23 cellular contexts compared by ENCODE assay signal in the genomic region with DNA sequence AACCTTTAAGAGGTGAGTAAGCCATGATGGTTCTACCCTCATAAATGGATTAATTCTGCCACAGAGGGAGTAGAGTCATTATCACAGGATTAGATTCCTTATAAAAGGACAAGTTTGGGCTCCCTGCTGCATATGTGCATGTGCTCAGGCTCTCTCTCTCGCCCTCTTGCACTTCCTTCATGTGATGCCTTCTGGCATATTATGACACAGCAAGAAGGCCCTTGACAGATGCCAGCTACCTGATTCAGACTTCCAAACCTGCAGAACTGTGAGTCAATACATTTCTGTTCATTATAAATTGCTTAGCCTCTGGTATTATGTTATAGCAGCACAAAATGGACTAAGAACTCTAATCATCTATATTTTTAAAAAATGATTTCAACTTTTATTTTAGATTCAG.
DNase-seq lines count a peak whose midpoint lies in the region; ATAC-seq and TF ChIP-seq lines count a peak whose summit lies in the region.
"Had no signal": no experiment of that assay in that cellular context is flagged by ENCODE, and none has a peak within 500 bp of the region (broad histone marks: within the 10 kb centered on the region; RNA-seq: fewer than 3 reads in every experiment).

No MANE protein-coding gene starts in this region.

- DNase-seq in M059J (ENCODE audit: low read depth) (peak; percentile 57), NCI-H69 (lab: John Stamatoyannopoulos, UW) (peak; percentile 1), renal cortical epithelial cell (ENCODE audit: low read depth) (peak; percentile 6), NK-92 (lab: John Stamatoyannopoulos, UW; ENCODE audit: unreplicated experiment) (no peak), esophagus squamous epithelium (lab: John Stamatoyannopoulos, UW) (no peak)
- DNase-seq: CD8-positive, alpha-beta T cell; DMS 273 treated with DMSO at 0.1 percent for 48 hours; DMS79; EL; GF-D8; HCEC 1CT; Kasumi-1; NCI-H1694; NCI-H2029 treated with DMSO at 0.1 percent for 48 hours; NCI-H748 treated with DMSO at 0.1 percent for 48 hours; PC-9; SHP77 had no signal

- H3K4me1 ChIP-seq in esophagus squamous epithelium: no peaks in the 10 kb centered on the region
- H3K4me1 ChIP-seq: A549 had no signal

- H3K36me3 ChIP-seq in esophagus squamous epithelium: no peaks in the 10 kb centered on the region

- no peak for TF ChIP-seq POLR2A in esophagus squamous epithelium (IDR thresholded peaks at IDR 0.05)

- no peak for TF ChIP-seq CTCF in esophagus squamous epithelium (IDR thresholded peaks at IDR 0.05)

- intact Hi-C loops in esophagus squamous epithelium (cut with DNase I): no loop called here

- peak; percentile 96 for ATAC-seq in esophagus mucosa
- ATAC-seq in GM18861 (IDR thresholded peaks at IDR 0.05; ENCODE audit: unreplicated experiment): no peak
- ATAC-seq: A549; CD8-positive, alpha-beta T cell; K562 had no signal

- H3K27me3 ChIP-seq in esophagus squamous epithelium: no peaks in the 10 kb centered on the region

- WGBS in esophagus squamous epithelium, 2 donors: 27 to 60% methylated on average over 1 of the region's 1 CpG

- no peaks in the 10 kb centered on the region for H3K9me3 ChIP-seq in esophagus squamous epithelium
- H3K9me3 ChIP-seq: A549 had no signal

- H3K4me3 ChIP-seq in esophagus squamous epithelium: no peak overlapping the region
- H3K4me3 ChIP-seq: A549, K562, PC-9 had no signal

- H3K27ac ChIP-seq in esophagus squamous epithelium: no peak overlapping the region
- H3K27ac ChIP-seq: A549, C4-2B, PC-9, RWPE1 had no signal

Comparison
In these comparisons a context has a peak if more than half of its experiments do, and no peak if none do; other contexts are left out.
1. DNase-seq: peak in M059J (single experiment), NCI-H69 (single experiment) and renal cortical epithelial cell (single experiment); none in NK-92 (single experiment) and esophagus squamous epithelium (single experiment).